ENCODE assay signal across 24 cellular contexts in the genomic region with DNA sequence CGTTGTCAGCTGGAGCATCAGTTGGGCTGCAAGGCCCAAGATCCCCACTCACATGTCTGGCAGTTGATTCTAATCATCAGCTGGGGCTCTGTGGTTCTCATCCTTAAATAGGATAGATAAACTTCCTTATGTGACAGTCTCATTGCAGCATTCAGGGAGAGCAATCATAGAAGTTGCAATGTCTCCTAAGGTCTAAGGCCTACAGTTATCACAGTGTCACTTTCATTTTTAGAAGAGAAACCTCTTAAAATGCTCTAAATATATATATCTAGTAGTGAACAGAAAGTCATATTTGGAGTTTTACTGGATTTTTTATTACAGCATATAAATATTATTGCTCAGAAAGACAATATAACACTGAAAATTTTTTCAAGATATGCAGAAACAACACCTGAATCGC.
DNase-seq lines count a peak whose midpoint lies in the region; ATAC-seq and TF ChIP-seq lines count a peak whose summit lies in the region.
"Had no signal": no experiment of that assay in that cellular context is flagged by ENCODE, and none has a peak within 500 bp of the region (broad histone marks: within the 10 kb centered on the region; RNA-seq: fewer than 3 reads in every experiment).

No MANE protein-coding gene starts in this region.

- H3K27ac Mint-ChIP-seq in stimulated activated memory B cell treated with anti-CD40 and anti-IgM and Interleukin-4, amounts not matched to agents 10 μg/mL and 1 μg/mL and 100 μg/mL, for 72 hours, result peak overlapping the region; percentile 64
- no peak overlapping the region for H3K27ac Mint-ChIP-seq in Calu3 (ENCODE audit: unreplicated experiment)
- H3K27ac Mint-ChIP-seq: activated naive CD8-positive, alpha-beta T cell treated with anti-CD3 and anti-CD28 coated beads for 36 hours; natural killer cell treated with Interleukin-12 subunit alpha and Interleukin-12 subunit beta and Interleukin-15 and Interleukin-18, amount 100 ng/mL, for 72 hours; stimulated activated naive CD8-positive, alpha-beta T cell treated with anti-CD3 and anti-CD28 coated beads, Interleukin-15, amount 100 ng/mL, for 72 hours had no signal

- peak overlapping the region; percentile 63 for H3K9ac ChIP-seq in OCI-LY3 (ENCODE audit: low read length)

- H3K36me3 Mint-ChIP-seq in stimulated activated memory B cell treated with anti-CD40 and anti-IgM and Interleukin-4, amounts not matched to agents 10 μg/mL and 1 μg/mL and 100 μg/mL, for 72 hours, result no peaks in the 10 kb centered on the region
- no peaks in the 10 kb centered on the region for H3K36me3 Mint-ChIP-seq in Calu3 (ENCODE audit: insufficient read depth, unreplicated experiment)
- H3K36me3 Mint-ChIP-seq: natural killer cell treated with Interleukin-12 subunit alpha and Interleukin-12 subunit beta and Interleukin-15 and Interleukin-18, amount 100 ng/mL, for 72 hours had no signal

- H3K9me3 Mint-ChIP-seq in stimulated activated memory B cell treated with anti-CD40 and anti-IgM and Interleukin-4, amounts not matched to agents 10 μg/mL and 1 μg/mL and 100 μg/mL, for 72 hours, result no peaks in the 10 kb centered on the region
- no peaks in the 10 kb centered on the region for H3K9me3 Mint-ChIP-seq in Calu3 (ENCODE audit: low read depth, unreplicated experiment)
- H3K9me3 Mint-ChIP-seq: central memory CD8-positive, alpha-beta T cell; natural killer cell treated with Interleukin-12 subunit alpha and Interleukin-12 subunit beta and Interleukin-15 and Interleukin-18, amount 100 ng/mL, for 72 hours; stimulated activated naive CD8-positive, alpha-beta T cell treated with anti-CD3 and anti-CD28 coated beads, Interleukin-15, amount 100 ng/mL, for 72 hours had no signal

- H2AFZ ChIP-seq in OCI-LY3 (ENCODE audit: low read depth, low read length), result 0 out of 2 replicates have a peak overlapping the region, but pooled peaks have one; percentile 6

- peak overlapping the region; percentile 98 for H3K27ac ChIP-seq in OCI-LY3 (ENCODE audit: low read length)
- H3K27ac ChIP-seq: ascending aorta, C4-2B, right atrium auricular region, thyroid gland had no signal

- H3K79me2 ChIP-seq in OCI-LY3 (ENCODE audit: low read length), result no peaks in the 10 kb centered on the region

- no peaks in the 10 kb centered on the region for H4K20me1 ChIP-seq in OCI-LY3 (ENCODE audit: insufficient read depth, low read length)

- H3K27me3 Mint-ChIP-seq in stimulated activated memory B cell treated with anti-CD40 and anti-IgM and Interleukin-4, amounts not matched to agents 10 μg/mL and 1 μg/mL and 100 μg/mL, for 72 hours, result no peaks in the 10 kb centered on the region
- no peaks in the 10 kb centered on the region for H3K27me3 Mint-ChIP-seq in Calu3 (ENCODE audit: unreplicated experiment)
- H3K27me3 Mint-ChIP-seq: activated naive CD8-positive, alpha-beta T cell treated with anti-CD3 and anti-CD28 coated beads for 36 hours; central memory CD8-positive, alpha-beta T cell; stimulated activated naive CD8-positive, alpha-beta T cell treated with anti-CD3 and anti-CD28 coated beads, Interleukin-15, amount 100 ng/mL, for 72 hours had no signal

- TF ChIP-seq CTCF in OCI-LY3 (IDR thresholded peaks at IDR 0.05; ENCODE audit: low read depth, low read length), result no peak
- no peak for TF ChIP-seq CTCF in Calu3 (IDR thresholded peaks at IDR 0.05; ENCODE audit: unreplicated experiment)

- no peak for DNase-seq in activated T-cell treated with anti-CD3 and anti-CD28 coated beads, Interleukin-2, amount 50 U/mL, for 1 hour
- DNase-seq in Calu3, result no peak
- DNase-seq in NK-92 treated with Interleukin-12 subunit alpha and Interleukin-12 subunit beta, amount 100 ng/mL, for 24 hours (lab: John Stamatoyannopoulos, UW), result no peak
- DNase-seq: activated CD4-positive, alpha-beta T cell treated with anti-CD3 and anti-CD28 coated beads, Interleukin-2, amount 50 U/mL, for 48 hours; activated CD4-positive, CD25-positive, alpha-beta regulatory T cell; activated CD8-positive, alpha-beta memory T cell treated with anti-CD3 and anti-CD28 coated beads, Interleukin-2, amount 50 U/mL, for 48 hours; activated naive CD8-positive, alpha-beta T cell treated with anti-CD3 and anti-CD28 coated beads for 36 hours; Kasumi-1; NCI-H1048; NCI-H187 treated with DMSO at 0.1 percent for 48 hours; NCI-H526; stimulated activated naive CD8-positive, alpha-beta T cell treated with anti-CD3 and anti-CD28 coated beads, Interleukin-15, amount 100 ng/mL, for 72 hours; T1000; thyroid gland had no signal

- ATAC-seq in GM18511 (IDR thresholded peaks at IDR 0.05; ENCODE audit: unreplicated experiment) (peak; percentile 34), HG02798 (IDR thresholded peaks at IDR 0.05; ENCODE audit: poor library complexity, unreplicated experiment) (peak; percentile 43)
- no peak for ATAC-seq in stimulated activated memory B cell treated with anti-CD40 and anti-IgM and Interleukin-4, amounts not matched to agents 10 μg/mL and 1 μg/mL and 100 μg/mL, for 72 hours
- ATAC-seq: natural killer cell treated with Interleukin-12 subunit alpha and Interleukin-12 subunit beta and Interleukin-15 and Interleukin-18, amount 100 ng/mL, for 72 hours; Right ventricle myocardium inferior; stimulated activated naive CD8-positive, alpha-beta T cell treated with anti-CD3 and anti-CD28 coated beads, Interleukin-15, amount 100 ng/mL, for 72 hours had no signal

- H3K9me3 ChIP-seq in OCI-LY3 (ENCODE audit: insufficient read depth, low read length), result no peaks in the 10 kb centered on the region
- H3K9me3 ChIP-seq: ascending aorta, right atrium auricular region, thyroid gland had no signal

- H3K4me2 ChIP-seq in OCI-LY3 (ENCODE audit: low read length), result peak overlapping the region; percentile 38

- peaks cover 5% of the 10 kb centered on the region for H3K4me1 Mint-ChIP-seq in stimulated activated memory B cell treated with anti-CD40 and anti-IgM and Interleukin-4, amounts not matched to agents 10 μg/mL and 1 μg/mL and 100 μg/mL, for 72 hours
- no peaks in the 10 kb centered on the region for H3K4me1 Mint-ChIP-seq in Calu3 (ENCODE audit: low read depth, unreplicated experiment)
- H3K4me1 Mint-ChIP-seq: activated naive CD8-positive, alpha-beta T cell treated with anti-CD3 and anti-CD28 coated beads for 36 hours; central memory CD8-positive, alpha-beta T cell; stimulated activated naive CD8-positive, alpha-beta T cell treated with anti-CD3 and anti-CD28 coated beads, Interleukin-15, amount 100 ng/mL, for 72 hours had no signal

- H3K4me1 ChIP-seq in OCI-LY3 (ENCODE audit: low read length), result peaks cover 44% of the 10 kb centered on the region
- H3K4me1 ChIP-seq: ascending aorta, right atrium auricular region, thyroid gland had no signal

- intact Hi-C loops in Calu3 (cut with micrococcal nuclease; ENCODE audit: unreplicated experiment), result no loop called here

- CTCF ChIA-PET in Calu3 (lab: Charles Lee), result no interaction called here

- H3K36me3 ChIP-seq in OCI-LY3 (replicated peaks; ENCODE audit: low read depth, low read length), result peaks cover 7% of the 10 kb centered on the region
- H3K36me3 ChIP-seq: ascending aorta, right atrium auricular region, thyroid gland had no signal

- H3K4me3 Mint-ChIP-seq in stimulated activated memory B cell treated with anti-CD40 and anti-IgM and Interleukin-4, amounts not matched to agents 10 μg/mL and 1 μg/mL and 100 μg/mL, for 72 hours, result no peak overlapping the region
- H3K4me3 Mint-ChIP-seq in Calu3 (ENCODE audit: low read depth, unreplicated experiment), result no peak overlapping the region
- H3K4me3 Mint-ChIP-seq: activated naive CD8-positive, alpha-beta T cell treated with anti-CD3 and anti-CD28 coated beads for 36 hours; central memory CD8-positive, alpha-beta T cell; natural killer cell treated with Interleukin-12 subunit alpha and Interleukin-12 subunit beta and Interleukin-15 and Interleukin-18, amount 100 ng/mL, for 72 hours; stimulated activated naive CD8-positive, alpha-beta T cell treated with anti-CD3 and anti-CD28 coated beads, Interleukin-15, amount 100 ng/mL, for 72 hours had no signal

- no TSS peak for BruUV-seq in Calu3 (replicated peaks; lab: Mats Ljungman, UMichigan)

- no peak overlapping the region for H3K4me3 ChIP-seq in OCI-LY3 (ENCODE audit: low read length)
- H3K4me3 ChIP-seq: ascending aorta, right atrium auricular region, thyroid gland had no signal

- H3K27me3 ChIP-seq in OCI-LY3 (ENCODE audit: low read depth, low read length), result no peaks in the 10 kb centered on the region
- H3K27me3 ChIP-seq: ascending aorta, right atrium auricular region, thyroid gland had no signal
